1 cellular context compared by ENCODE assay signal in the genomic region with DNA sequence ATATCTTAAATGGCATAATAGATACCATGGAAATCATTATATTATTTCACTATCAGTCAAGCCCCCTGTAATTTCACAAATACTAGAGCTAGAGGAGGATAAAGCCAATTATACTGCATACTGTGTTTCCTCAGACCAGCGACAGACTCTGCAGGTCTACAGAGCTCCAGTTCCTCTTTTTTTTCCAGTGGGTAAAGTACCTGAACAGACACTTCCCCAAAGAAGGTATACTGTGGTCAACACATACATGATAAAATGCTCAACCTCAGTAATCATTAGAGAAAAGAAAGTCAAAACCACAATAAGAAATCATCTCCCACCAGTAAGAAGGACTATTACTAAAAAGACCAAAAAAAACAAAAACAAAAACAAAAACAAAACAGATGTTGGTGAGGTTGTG.
TF ChIP-seq lines count a peak whose summit lies in the region.

No MANE protein-coding gene starts in this region.

TF ChIP-seq in GM12878, 131 proteins besides CTCF, POLR2A, EP300 and RAD21 (continued from another document):
- TF ChIP-seq, protein P1, sequence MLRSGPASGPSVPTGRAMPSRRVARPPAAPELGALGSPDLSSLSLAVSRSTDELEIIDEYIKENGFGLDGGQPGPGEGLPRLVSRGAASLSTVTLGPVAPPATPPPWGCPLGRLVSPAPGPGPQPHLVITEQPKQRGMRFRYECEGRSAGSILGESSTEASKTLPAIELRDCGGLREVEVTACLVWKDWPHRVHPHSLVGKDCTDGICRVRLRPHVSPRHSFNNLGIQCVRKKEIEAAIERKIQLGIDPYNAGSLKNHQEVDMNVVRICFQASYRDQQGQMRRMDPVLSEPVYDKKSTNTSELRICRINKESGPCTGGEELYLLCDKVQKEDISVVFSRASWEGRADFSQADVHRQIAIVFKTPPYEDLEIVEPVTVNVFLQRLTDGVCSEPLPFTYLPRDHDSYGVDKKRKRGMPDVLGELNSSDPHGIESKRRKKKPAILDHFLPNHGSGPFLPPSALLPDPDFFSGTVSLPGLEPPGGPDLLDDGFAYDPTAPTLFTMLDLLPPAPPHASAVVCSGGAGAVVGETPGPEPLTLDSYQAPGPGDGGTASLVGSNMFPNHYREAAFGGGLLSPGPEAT (IDR thresholded peaks at IDR 0.05; ENCODE audit: low read depth) = 0 out of 2 replicates have a peak, but pooled peaks have one; percentile 31
- TF ChIP-seq MTA2 (IDR thresholded peaks at IDR 0.05; ENCODE audit: low read depth) = peak; percentile 89
- peak; percentile 27 for TF ChIP-seq RUNX3 (IDR thresholded peaks at IDR 0.05; ENCODE audit: low read length)
- TF ChIP-seq KAT2A (conservative IDR thresholded peaks at IDR 0.05; ENCODE audit: control insufficient read depth, low read depth, low read length) = no peak
- TF ChIP-seq ZNF384 (IDR thresholded peaks at IDR 0.05; ENCODE audit: borderline replicate concordance, low read depth, low read length) = peak; percentile 39; the same call in 1 of the 2 replicates
- TF ChIP-seq, protein P2, sequence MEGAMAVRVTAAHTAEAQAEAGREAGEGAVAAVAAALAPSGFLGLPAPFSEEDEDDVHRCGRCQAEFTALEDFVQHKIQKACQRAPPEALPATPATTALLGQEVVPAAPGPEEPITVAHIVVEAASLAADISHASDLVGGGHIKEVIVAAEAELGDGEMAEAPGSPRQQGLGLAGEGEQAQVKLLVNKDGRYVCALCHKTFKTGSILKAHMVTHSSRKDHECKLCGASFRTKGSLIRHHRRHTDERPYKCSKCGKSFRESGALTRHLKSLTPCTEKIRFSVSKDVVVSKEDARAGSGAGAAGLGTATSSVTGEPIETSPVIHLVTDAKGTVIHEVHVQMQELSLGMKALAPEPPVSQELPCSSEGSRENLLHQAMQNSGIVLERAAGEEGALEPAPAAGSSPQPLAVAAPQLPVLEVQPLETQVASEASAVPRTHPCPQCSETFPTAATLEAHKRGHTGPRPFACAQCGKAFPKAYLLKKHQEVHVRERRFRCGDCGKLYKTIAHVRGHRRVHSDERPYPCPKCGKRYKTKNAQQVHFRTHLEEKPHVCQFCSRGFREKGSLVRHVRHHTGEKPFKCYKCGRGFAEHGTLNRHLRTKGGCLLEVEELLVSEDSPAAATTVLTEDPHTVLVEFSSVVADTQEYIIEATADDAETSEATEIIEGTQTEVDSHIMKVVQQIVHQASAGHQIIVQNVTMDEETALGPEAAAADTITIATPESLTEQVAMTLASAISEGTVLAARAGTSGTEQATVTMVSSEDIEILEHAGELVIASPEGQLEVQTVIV (IDR thresholded peaks at IDR 0.05; ENCODE audit: borderline replicate concordance, partially characterized antibody) = no peak
- no peak for TF ChIP-seq GATAD2B (conservative IDR thresholded peaks at IDR 0.05; ENCODE audit: low read depth)
TF ChIP-seq in GM12878: peak in this region for 8.
